In the genomic region with DNA sequence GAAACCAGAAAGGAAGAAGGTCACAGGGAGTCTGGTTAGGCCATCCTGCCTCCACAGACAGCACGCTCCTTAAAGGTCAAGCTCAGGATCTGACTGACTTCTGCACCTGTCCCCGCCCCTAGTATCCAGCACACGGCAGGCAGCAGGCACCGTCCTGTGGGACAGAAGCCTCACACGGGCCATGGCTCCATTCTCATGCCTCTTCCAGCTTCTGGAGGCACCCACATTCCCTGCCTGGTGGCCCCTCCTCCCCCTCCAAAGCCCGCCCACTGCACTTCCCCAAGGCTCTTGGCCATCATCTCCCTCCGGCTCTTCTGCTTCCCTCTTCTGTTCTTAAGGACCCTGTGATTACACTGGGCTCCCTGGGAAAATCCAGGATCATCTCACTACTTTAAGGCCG, we compare ENCODE assay signal across 13 cellular contexts. TPM values are rescaled to one million over a fixed set of nuclear protein-coding genes. Genes with fewer than 3 reads are reported as not detected.
DNase-seq lines count a peak whose midpoint lies in the region; ATAC-seq and TF ChIP-seq lines count a peak whose summit lies in the region.
"Had no signal": no experiment of that assay in that cellular context is flagged by ENCODE, and none has a peak within 500 bp of the region (broad histone marks: within the 10 kb centered on the region; RNA-seq: fewer than 3 reads in every experiment).

No MANE protein-coding gene starts in this region.

- no peak overlapping the region; the same call in 1 of the 2 replicates for H3K4me3 ChIP-seq in BLaER1
- H3K4me3 ChIP-seq: gastroesophageal sphincter, left ventricle myocardium inferior had no signal

- POLR2A ChIA-PET in naive thymus-derived CD8-positive, alpha-beta T cell (lab: Charles Lee): no interaction called here

- no peaks in the 10 kb centered on the region for H3K27me3 ChIP-seq in BLaER1
- H3K27me3 ChIP-seq: gastroesophageal sphincter had no signal

- no peak for ATAC-seq in naive thymus-derived CD8-positive, alpha-beta T cell
- no peak for ATAC-seq in GM18867 (IDR thresholded peaks at IDR 0.05; ENCODE audit: unreplicated experiment)
- ATAC-seq in GM19351 (IDR thresholded peaks at IDR 0.05; ENCODE audit: unreplicated experiment): no peak
- ATAC-seq: gastroesophageal sphincter had no signal

- no peak for TF ChIP-seq CTCF in brain (conservative IDR thresholded peaks at IDR 0.05)

- H3K27ac ChIP-seq in BLaER1: peak overlapping the region; percentile 63
- H3K27ac ChIP-seq: gastroesophageal sphincter, KMS-11, left ventricle myocardium inferior had no signal

- H3K36me3 Mint-ChIP-seq in brain: no peaks in the 10 kb centered on the region
- peaks cover 0 to 19% (median 0%) of the 10 kb centered on the region in 3 donors for H3K36me3 Mint-ChIP-seq in naive thymus-derived CD8-positive, alpha-beta T cell

- peaks cover 70% of the 10 kb centered on the region for H4K20me1 ChIP-seq in BLaER1

- peak overlapping the region in 1 of 5 experiments; percentile 40 for H3K4me3 Mint-ChIP-seq in brain
- peak overlapping the region in 7 of 10 donors; percentile 34 to 88 (median 62) for H3K4me3 Mint-ChIP-seq in naive thymus-derived CD8-positive, alpha-beta T cell

- peak overlapping the region; percentile 56 for H3K9ac ChIP-seq in BLaER1
- H3K9ac ChIP-seq: KMS-11 had no signal

- H3K27ac Mint-ChIP-seq in brain: peak overlapping the region in 3 of 5 experiments; percentile 13 to 51 (median 26)
- peak overlapping the region; percentile 16 to 87 (median 70) for H3K27ac Mint-ChIP-seq in naive thymus-derived CD8-positive, alpha-beta T cell

- H3K4me1 ChIP-seq in BLaER1: peaks cover 51% of the 10 kb centered on the region

- peaks cover 38% of the 10 kb centered on the region for H3K36me3 ChIP-seq in BLaER1
- H3K36me3 ChIP-seq: left ventricle myocardium inferior had no signal

- DNase-seq in DMS53 (lab: John Stamatoyannopoulos, UW) (peak; percentile 66), globus pallidus (ENCODE audit: low spot score) (no peak)
- DNase-seq in naive thymus-derived CD8-positive, alpha-beta T cell: no peak
- DNase-seq in stimulated activated CD4-positive, alpha-beta T cell treated with anti-CD3 and anti-CD28 coated beads, Interleukin-15, amount 100 ng/mL, for 24 hours: no peak
- DNase-seq: activated gamma-delta T cell treated with Interleukin-2 at 50 U/mL for 16 hours, left ventricle myocardium inferior, OCI-M1 had no signal

- no peaks in the 10 kb centered on the region for H3K27me3 Mint-ChIP-seq in brain
- peaks cover 0 to 2% (median 0%) of the 10 kb centered on the region in 5 donors for H3K27me3 Mint-ChIP-seq in naive thymus-derived CD8-positive, alpha-beta T cell

- peaks cover 0 to 5% (median 0%) of the 10 kb centered on the region in 5 experiments for H3K9me3 Mint-ChIP-seq in brain
- no peaks in the 10 kb centered on the region for H3K9me3 Mint-ChIP-seq in naive thymus-derived CD8-positive, alpha-beta T cell

- no peaks in the 10 kb centered on the region for H3K9me3 ChIP-seq in BLaER1
- H3K9me3 ChIP-seq: gastroesophageal sphincter, left ventricle myocardium inferior had no signal

- peak overlapping the region; percentile 97 for H3K4me2 ChIP-seq in BLaER1
- H3K4me2 ChIP-seq: KMS-11 had no signal

- H3K4me1 Mint-ChIP-seq in brain: peaks cover 55% of the 10 kb centered on the region
- H3K4me1 Mint-ChIP-seq in naive thymus-derived CD8-positive, alpha-beta T cell: peaks cover 42 to 78% (median 67%) of the 10 kb centered on the region in 4 donors

RNA-seq across cellular contexts. Expression of a gene that starts 3.6 kb away (rescaled TPM):
- 64.2 TPM for polyA plus RNA-seq in brain (ENCODE audit: insufficient read depth, low read depth, low replicate concordance)
- total RNA-seq in naive thymus-derived CD8-positive, alpha-beta T cell: 10 to 100 TPM; 30.5 to 34.6 TPM
- polyA plus RNA-seq in naive thymus-derived CD8-positive, alpha-beta T cell: 1 to 10 TPM; 6.1 to 9.4 (median 6.2) TPM

RNA-seq across cellular contexts. Expression of a gene that starts 18.0 kb away (rescaled TPM):
- polyA plus RNA-seq in brain (ENCODE audit: insufficient read depth, low read depth, low replicate concordance): 16.9 TPM
- total RNA-seq in naive thymus-derived CD8-positive, alpha-beta T cell: not detected
- not detected for polyA plus RNA-seq in naive thymus-derived CD8-positive, alpha-beta T cell

RNA-seq across cellular contexts. Expression of a gene that starts 26.3 kb away (rescaled TPM):
- 265 TPM for polyA plus RNA-seq in brain (ENCODE audit: insufficient read depth, low read depth, low replicate concordance)
- total RNA-seq in naive thymus-derived CD8-positive, alpha-beta T cell: 10 to 100 TPM; 50.5 to 54.4 TPM
- polyA plus RNA-seq in naive thymus-derived CD8-positive, alpha-beta T cell: 10 to 100 TPM; 51.5 to 90.6 (median 88.6) TPM

Comparison
In these comparisons a context has a peak if more than half of its experiments do, and no peak if none do; other contexts are left out.
1. RNA of a gene that starts 18.0 kb away (polyA plus RNA-seq): 16.9 TPM in brain (single experiment); not detected in naive thymus-derived CD8-positive, alpha-beta T cell; every median in the first group is over 10 times any median in the second.